In the genomic region with DNA sequence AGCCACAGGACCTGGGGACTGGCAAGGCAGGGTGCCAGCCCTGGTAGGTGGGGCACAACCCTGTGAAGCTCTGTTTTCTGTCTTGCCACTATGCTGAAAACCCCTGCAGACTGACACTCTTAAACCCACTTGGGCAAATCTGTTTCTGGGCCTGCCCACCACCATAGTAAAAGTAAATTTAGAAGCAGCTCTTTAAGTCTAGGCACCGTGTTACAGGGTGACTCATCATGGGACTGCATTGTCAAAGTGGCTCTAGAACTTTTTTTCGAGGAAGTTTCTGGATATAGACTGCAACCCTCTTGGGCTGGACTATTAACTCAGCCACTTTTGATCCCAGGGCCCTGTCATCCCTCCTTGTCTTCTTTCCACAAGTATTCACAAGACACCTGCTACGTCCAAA, we compare ENCODE assay signal across 1 cellular context.
TF ChIP-seq lines count a peak whose summit lies in the region.

No MANE protein-coding gene starts in this region.

TF ChIP-seq in WTC11, 78 proteins besides CTCF, POLR2A, EP300 and RAD21 (continued from another document):
- TF ChIP-seq GABPB1 (CRISPR knock-in tag; IDR thresholded peaks at IDR 0.05): no peak
- no peak for TF ChIP-seq NFE2L1 (CRISPR knock-in tag; IDR thresholded peaks at IDR 0.05)
- TF ChIP-seq, protein P1, sequence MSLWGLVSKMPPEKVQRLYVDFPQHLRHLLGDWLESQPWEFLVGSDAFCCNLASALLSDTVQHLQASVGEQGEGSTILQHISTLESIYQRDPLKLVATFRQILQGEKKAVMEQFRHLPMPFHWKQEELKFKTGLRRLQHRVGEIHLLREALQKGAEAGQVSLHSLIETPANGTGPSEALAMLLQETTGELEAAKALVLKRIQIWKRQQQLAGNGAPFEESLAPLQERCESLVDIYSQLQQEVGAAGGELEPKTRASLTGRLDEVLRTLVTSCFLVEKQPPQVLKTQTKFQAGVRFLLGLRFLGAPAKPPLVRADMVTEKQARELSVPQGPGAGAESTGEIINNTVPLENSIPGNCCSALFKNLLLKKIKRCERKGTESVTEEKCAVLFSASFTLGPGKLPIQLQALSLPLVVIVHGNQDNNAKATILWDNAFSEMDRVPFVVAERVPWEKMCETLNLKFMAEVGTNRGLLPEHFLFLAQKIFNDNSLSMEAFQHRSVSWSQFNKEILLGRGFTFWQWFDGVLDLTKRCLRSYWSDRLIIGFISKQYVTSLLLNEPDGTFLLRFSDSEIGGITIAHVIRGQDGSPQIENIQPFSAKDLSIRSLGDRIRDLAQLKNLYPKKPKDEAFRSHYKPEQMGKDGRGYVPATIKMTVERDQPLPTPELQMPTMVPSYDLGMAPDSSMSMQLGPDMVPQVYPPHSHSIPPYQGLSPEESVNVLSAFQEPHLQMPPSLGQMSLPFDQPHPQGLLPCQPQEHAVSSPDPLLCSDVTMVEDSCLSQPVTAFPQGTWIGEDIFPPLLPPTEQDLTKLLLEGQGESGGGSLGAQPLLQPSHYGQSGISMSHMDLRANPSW (CRISPR knock-in tag; conservative IDR thresholded peaks at IDR 0.05; ENCODE audit: low read depth): no peak
- no peak for TF ChIP-seq FOXK1 (CRISPR knock-in tag; IDR thresholded peaks at IDR 0.05)
- no peak for TF ChIP-seq SMAD3 (CRISPR knock-in tag; IDR thresholded peaks at IDR 0.05; ENCODE audit: borderline replicate concordance)
- TF ChIP-seq ETV6 (CRISPR knock-in tag; IDR thresholded peaks at IDR 0.05): no peak
- TF ChIP-seq ERG (CRISPR knock-in tag; IDR thresholded peaks at IDR 0.05): no peak
- TF ChIP-seq ZNF263 (CRISPR knock-in tag; IDR thresholded peaks at IDR 0.05; ENCODE audit: low read depth): no peak
- no peak for TF ChIP-seq ATF1 (CRISPR knock-in tag; IDR thresholded peaks at IDR 0.05)
- TF ChIP-seq, protein P2, sequence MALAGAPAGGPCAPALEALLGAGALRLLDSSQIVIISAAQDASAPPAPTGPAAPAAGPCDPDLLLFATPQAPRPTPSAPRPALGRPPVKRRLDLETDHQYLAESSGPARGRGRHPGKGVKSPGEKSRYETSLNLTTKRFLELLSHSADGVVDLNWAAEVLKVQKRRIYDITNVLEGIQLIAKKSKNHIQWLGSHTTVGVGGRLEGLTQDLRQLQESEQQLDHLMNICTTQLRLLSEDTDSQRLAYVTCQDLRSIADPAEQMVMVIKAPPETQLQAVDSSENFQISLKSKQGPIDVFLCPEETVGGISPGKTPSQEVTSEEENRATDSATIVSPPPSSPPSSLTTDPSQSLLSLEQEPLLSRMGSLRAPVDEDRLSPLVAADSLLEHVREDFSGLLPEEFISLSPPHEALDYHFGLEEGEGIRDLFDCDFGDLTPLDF (CRISPR knock-in tag; IDR thresholded peaks at IDR 0.05): no peak
TF ChIP-seq in WTC11: peak in this region for 0.
